9 cellular contexts compared by ENCODE assay signal in genomic region chr9:76687861-76688374, GRCh38.
A peak's percentile ranks its signal among the peaks of the same experiment; 100 is the strongest.
DNase-seq lines count a peak whose midpoint lies in the region; ATAC-seq and TF ChIP-seq lines count a peak whose summit lies in the region.
"Had no signal": no experiment of that assay in that cellular context is flagged by ENCODE, and none has a peak within 500 bp of the region (broad histone marks: within the 10 kb centered on the region; RNA-seq: fewer than 3 reads in every experiment).

No MANE protein-coding gene starts in this region.

- H3K27me3 Mint-ChIP-seq in natural killer cell (ENCODE audit: low read depth in 2 of 2): peaks cover 11 to 23% of the 10 kb centered on the region in 2 donors

- H3K27ac ChIP-seq in effector memory CD4-positive, alpha-beta T cell (ENCODE audit: insufficient read depth, low read length, poor library complexity, severe bottlenecking): no peak overlapping the region
- H3K27ac ChIP-seq in body of pancreas: no peak overlapping the region

- no peak overlapping the region for H3K4me3 Mint-ChIP-seq in natural killer cell

- peaks cover 27 to 30% of the 10 kb centered on the region in 2 donors for H3K4me1 Mint-ChIP-seq in natural killer cell

- no peak overlapping the region for H3K4me3 ChIP-seq in cardiac fibroblast (replicated peaks in 1 of 2; ENCODE audit: low read depth in 2 of 2, low read length in 2 of 2)
- no peak overlapping the region for H3K4me3 ChIP-seq in effector memory CD4-positive, alpha-beta T cell (ENCODE audit: insufficient read depth, low read depth, low read length, poor library complexity, severe bottlenecking)
- H3K4me3 ChIP-seq in body of pancreas: no peak overlapping the region

- TF ChIP-seq CTCF in cardiac fibroblast (IDR thresholded peaks at IDR 0.05; ENCODE audit: low read depth, low read length) (no peak), natural killer cell (IDR thresholded peaks at IDR 0.05) (no peak), body of pancreas (IDR thresholded peaks at IDR 0.05) (no peak)

- ATAC-seq in natural killer cell (peak; percentile 77 to 93 (median 89)), GM18861 (IDR thresholded peaks at IDR 0.05; ENCODE audit: unreplicated experiment) (no peak), body of pancreas (no peak)

- no peaks in the 10 kb centered on the region for H3K9me3 ChIP-seq in effector memory CD4-positive, alpha-beta T cell (ENCODE audit: control insufficient read depth, low read length)
- H3K9me3 ChIP-seq in body of pancreas: no peaks in the 10 kb centered on the region

- peaks cover 4% of the 10 kb centered on the region for H3K27me3 ChIP-seq in effector memory CD4-positive, alpha-beta T cell (replicated peaks; ENCODE audit: control insufficient read depth, insufficient read depth, low read length, poor library complexity, severe bottlenecking)
- no peaks in the 10 kb centered on the region for H3K27me3 ChIP-seq in body of pancreas

- TF ChIP-seq POLR2A in body of pancreas (IDR thresholded peaks at IDR 0.05): no peak

- H3K36me3 Mint-ChIP-seq in natural killer cell: no peaks in the 10 kb centered on the region

- peak overlapping the region; percentile 50 to 62 for H3K27ac Mint-ChIP-seq in natural killer cell

- H3K4me1 ChIP-seq in effector memory CD4-positive, alpha-beta T cell (ENCODE audit: control insufficient read depth, insufficient read depth, low read length, poor library complexity, severe bottlenecking): no peaks in the 10 kb centered on the region
- no peaks in the 10 kb centered on the region for H3K4me1 ChIP-seq in body of pancreas

- no peaks in the 10 kb centered on the region for H3K9me3 Mint-ChIP-seq in natural killer cell

- no peaks in the 10 kb centered on the region for H3K36me3 ChIP-seq in effector memory CD4-positive, alpha-beta T cell (ENCODE audit: control insufficient read depth, insufficient read depth, low read length)
- no peaks in the 10 kb centered on the region for H3K36me3 ChIP-seq in body of pancreas (replicated peaks in 1 of 2; ENCODE audit: insufficient read depth in 1 of 2, low read depth in 2 of 2)

- 69 to 80% methylated on average over 4 of the region's 4 CpGs for WGBS in body of pancreas, 2 donors

- peak; percentile 67 for DNase-seq in DMS53 treated with DMSO at 0.1 percent for 48 hours (lab: John Stamatoyannopoulos, UW; ENCODE audit: unreplicated experiment)
- peak; percentile 19 for DNase-seq in HS-27A (ENCODE audit: low read depth)
- DNase-seq in cardiac fibroblast (ENCODE audit: low read depth in 2 of 2): peak; percentile 89 to 95
- DNase-seq in natural killer cell: peak; percentile 23
- DNase-seq in 8988T: no peak
- no peak for DNase-seq in effector memory CD4-positive, alpha-beta T cell
- DNase-seq in body of pancreas: no peak
- DNase-seq: T-helper 9 cell had no signal

- intact Hi-C loops in natural killer cell (cut with micrococcal nuclease) (no loop called here), body of pancreas (cut with DNase I) (no loop called here)

Comparison
In these comparisons a context has a peak if more than half of its experiments do, and no peak if none do; other contexts are left out.
1. DNase-seq: peak in DMS53 treated with DMSO at 0.1 percent for 48 hours (single experiment), HS-27A (single experiment), cardiac fibroblast (2 of 2) and natural killer cell (single experiment); none in 8988T (single experiment), effector memory CD4-positive, alpha-beta T cell (0 of 3) and body of pancreas (0 of 4).
2. ATAC-seq: peak in natural killer cell (3 of 3); none in GM18861 (single experiment) and body of pancreas (single experiment).